ENCODE assay signal across 18 cellular contexts in the genomic region with DNA sequence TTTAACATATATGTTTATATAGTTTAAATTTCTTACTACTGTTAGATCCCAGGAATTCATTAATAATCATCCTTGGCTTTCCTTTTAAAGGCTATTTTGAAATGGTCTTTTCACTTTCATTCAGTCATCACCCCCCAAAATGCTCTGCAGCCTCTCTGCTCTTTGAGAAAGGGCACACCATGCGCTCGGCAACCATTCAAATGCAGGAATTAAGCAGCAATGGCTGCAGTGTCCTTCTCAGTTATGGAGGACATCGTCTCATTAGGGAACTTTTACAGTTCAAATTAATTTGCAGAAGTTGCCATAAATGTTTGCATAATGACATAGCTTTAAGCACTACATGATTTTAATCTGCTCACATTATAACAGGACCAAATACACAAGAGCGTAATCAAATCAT. TPM values are rescaled to one million over a fixed set of nuclear protein-coding genes. Genes with fewer than 3 reads are reported as not detected.
A peak's percentile ranks its signal among the peaks of the same experiment; 100 is the strongest.
DNase-seq lines count a peak whose midpoint lies in the region; ATAC-seq, FAIRE-seq and TF ChIP-seq lines count a peak whose summit lies in the region.
"Had no signal": no experiment of that assay in that cellular context is flagged by ENCODE, and none has a peak within 500 bp of the region (broad histone marks: within the 10 kb centered on the region; RNA-seq: fewer than 3 reads in every experiment).

No MANE protein-coding gene starts in this region.

- H3K36me3 Mint-ChIP-seq in activated T-cell treated with anti-CD3 and anti-CD28 coated beads, Interleukin-2, amount 50 U/mL, for 24 hours (ENCODE audit: low read depth), result peaks cover 95% of the 10 kb centered on the region
- H3K36me3 Mint-ChIP-seq in activated T-cell treated with anti-CD3 and anti-CD28 coated beads, Interleukin-2, amount 50 U/mL, for 72 hours (ENCODE audit: insufficient read depth in 2 of 2), result peaks cover 4 to 40% of the 10 kb centered on the region in 2 donors
- peaks cover 71% of the 10 kb centered on the region for H3K36me3 Mint-ChIP-seq in GM23338 (ENCODE audit: low read depth)

- H2BK120ac ChIP-seq in H1 (replicated peaks; ENCODE audit: low read depth, low read length), result no peak overlapping the region

- H3K18ac ChIP-seq in H1 (ENCODE audit: extremely low read depth, low read length), result no peak overlapping the region

- peaks cover 2% of the 10 kb centered on the region; the same call in 1 of the 2 replicates for H3K23me2 ChIP-seq in H1 (ENCODE audit: low read depth, low read length)

- POLR2A ChIA-PET in HEK293 (lab: Yijun Ruan, JAX), result no interaction called here
- POLR2A ChIA-PET in H1 (lab: Charles Lee; ENCODE audit: partially characterized antibody), result interaction anchor here (1.3 kb wide), 1 partner anchor 9 kb away, joined by 3 read pairs; no protein-coding TSS in a partner anchor

- 0 out of 2 replicates have a peak, but pooled peaks cover 2% of the 10 kb centered on the region for H3F3A ChIP-seq in GM23338 (replicated peaks; ENCODE audit: low read depth)

- H3K79me2 ChIP-seq in GM23338 (replicated peaks; ENCODE audit: insufficient read depth), result peaks cover 37% of the 10 kb centered on the region
- 0 out of 4 replicates have a peak, but pooled peaks cover 0 to 3% of the 10 kb centered on the region in 2 experiments for H3K79me2 ChIP-seq in H1 (ENCODE audit: control insufficient read depth in 1 of 2, insufficient read depth in 2 of 2, low read length in 2 of 2)

- H2AFZ ChIP-seq in GM23338 (no peak overlapping the region), H1 (ENCODE audit: low read length) (no peak overlapping the region)

- 71% methylated on average over 4 of the region's 4 CpGs; no CpG with 5 or more reads in 1 of the 2 experiments for WGBS in H1 (ENCODE audit: extremely low coverage in 1 of 2, insufficient coverage in 1 of 2, insufficient read length in 1 of 2, insufficient replicate concordance in 2 of 2, low coverage in 1 of 2, low lambda C conversion rate in 2 of 2, missing lambda C conversion rate in 1 of 2), 2 experiments

- no peak overlapping the region for H3K23ac ChIP-seq in H1 (ENCODE audit: insufficient read length)

- H3K27ac ChIP-seq in GM23338 (ENCODE audit: low read depth) (no peak overlapping the region), HEK293 (ENCODE audit: extremely low read depth, low read depth, low read length) (no peak overlapping the region), H1 (ENCODE audit: low read depth, low read length) (no peak overlapping the region)
- H3K27ac ChIP-seq: A549, C4-2B had no signal

- no peak for TF ChIP-seq RAD21 in H1 (IDR thresholded peaks at IDR 0.05 in 1 of 2, conservative IDR thresholded peaks at IDR 0.05 in 1 of 2; ENCODE audit: low read depth in 2 of 2, low read length in 2 of 2)

- H3K4me3 Mint-ChIP-seq in activated T-cell treated with anti-CD3 and anti-CD28 coated beads, Interleukin-2, amount 50 U/mL, for 24 hours, result no peak overlapping the region
- H3K4me3 Mint-ChIP-seq in activated T-cell treated with anti-CD3 and anti-CD28 coated beads, Interleukin-2, amount 50 U/mL, for 72 hours, result no peak overlapping the region
- H3K4me3 Mint-ChIP-seq in GM23338, result no peak overlapping the region; the same call in 2 of the 3 replicates
- H3K4me3 Mint-ChIP-seq: CD8-positive, alpha-beta T cell had no signal

- in situ Hi-C loops in G401 (cut with HindIII; ENCODE audit: low sequenced_read_pairs), result no loop called here

- no peak for DNase-seq in activated T-cell treated with anti-CD3 and anti-CD28 coated beads, Interleukin-2, amount 50 U/mL, for 24 hours
- no peak for DNase-seq in activated T-cell treated with anti-CD3 and anti-CD28 coated beads, Interleukin-2, amount 50 U/mL, for 72 hours
- no peak for DNase-seq in GM23338 (ENCODE audit: low spot score)
- DNase-seq in H1 (ENCODE audit: low read depth in 1 of 2, low spot score in 2 of 2), result no peak
- no peak for DNase-seq in D341Med (ENCODE audit: low spot score)
- no peak for DNase-seq in central memory CD4-positive, alpha-beta T cell
- no peak for DNase-seq in G401 (ENCODE audit: low spot score)
- DNase-seq: BE2C; CD8-positive, alpha-beta T cell; COR-L47; GF-D8 had no signal

- H2BK5ac ChIP-seq in H1 (ENCODE audit: low read depth, low read length), result no peak overlapping the region

- H4K20me1 ChIP-seq in GM23338 (replicated peaks; ENCODE audit: insufficient read depth) (peaks cover 34% of the 10 kb centered on the region), H1 (replicated peaks in 1 of 2; ENCODE audit: control insufficient read depth in 1 of 2, insufficient read depth in 2 of 2, low read length in 2 of 2) (peaks cover 7% of the 10 kb centered on the region in 2 experiments)

- H3K9ac ChIP-seq in H1 (replicated peaks in 1 of 4; ENCODE audit: extremely low read depth in 1 of 4, low read depth in 3 of 4, low read length in 3 of 4), result no peak overlapping the region

- no peak for TF ChIP-seq EP300 in H1 (IDR thresholded peaks at IDR 0.05; ENCODE audit: borderline replicate concordance in 1 of 2, low read depth in 2 of 2, low read length in 2 of 2)

- no peak overlapping the region for H4K5ac ChIP-seq in H1 (ENCODE audit: insufficient read length, low read depth, low read length)

- no peak overlapping the region for H3K14ac ChIP-seq in H1 (ENCODE audit: insufficient read length)

- peaks cover 3% of the 10 kb centered on the region; the same call in 1 of the 2 replicates for H3K79me1 ChIP-seq in H1 (ENCODE audit: low read depth, low read length)

- H3K27me3 Mint-ChIP-seq in activated T-cell treated with anti-CD3 and anti-CD28 coated beads, Interleukin-2, amount 50 U/mL, for 24 hours, result no peaks in the 10 kb centered on the region
- H3K27me3 Mint-ChIP-seq in activated T-cell treated with anti-CD3 and anti-CD28 coated beads, Interleukin-2, amount 50 U/mL, for 72 hours (ENCODE audit: low read depth), result no peaks in the 10 kb centered on the region
- H3K27me3 Mint-ChIP-seq in GM23338 (ENCODE audit: insufficient read depth, low read depth, poor library complexity), result peaks cover 28% of the 10 kb centered on the region

- H3K9me3 Mint-ChIP-seq in activated T-cell treated with anti-CD3 and anti-CD28 coated beads, Interleukin-2, amount 50 U/mL, for 24 hours, result no peaks in the 10 kb centered on the region
- H3K9me3 Mint-ChIP-seq in activated T-cell treated with anti-CD3 and anti-CD28 coated beads, Interleukin-2, amount 50 U/mL, for 72 hours, result no peaks in the 10 kb centered on the region
- H3K9me3 Mint-ChIP-seq in GM23338, result no peaks in the 10 kb centered on the region
- H3K9me3 Mint-ChIP-seq: CD8-positive, alpha-beta T cell had no signal

- H3K4me3 ChIP-seq in GM23338 (no peak overlapping the region), HEK293 (ENCODE audit: low read depth, low read length) (no peak overlapping the region), H1 (ENCODE audit: extremely low read depth in 1 of 4, insufficient read depth in 2 of 4, low read depth in 3 of 4, low read length in 4 of 4) (no peak overlapping the region)
- H3K4me3 ChIP-seq: A549 had no signal

- H3K27me3 ChIP-seq in GM23338 (ENCODE audit: insufficient read depth), result no peaks in the 10 kb centered on the region
- peaks cover 0 to 7% (median 2%) of the 10 kb centered on the region in 4 experiments; a peak in 2 of 7 replicates for H3K27me3 ChIP-seq in H1 (replicated peaks in 1 of 4; ENCODE audit: control insufficient read depth in 3 of 4, extremely low read depth in 1 of 4, insufficient read depth in 3 of 4, low read length in 3 of 4)
- H3K27me3 ChIP-seq: BE2C had no signal

- H3K4me1 Mint-ChIP-seq in activated T-cell treated with anti-CD3 and anti-CD28 coated beads, Interleukin-2, amount 50 U/mL, for 24 hours (ENCODE audit: low read depth), result peaks cover 68% of the 10 kb centered on the region
- H3K4me1 Mint-ChIP-seq in activated T-cell treated with anti-CD3 and anti-CD28 coated beads, Interleukin-2, amount 50 U/mL, for 72 hours (ENCODE audit: low read depth), result peaks cover 54% of the 10 kb centered on the region
- H3K4me1 Mint-ChIP-seq in GM23338, result peaks cover 30% of the 10 kb centered on the region

- H2BK15ac ChIP-seq in H1 (ENCODE audit: low read length), result no peak overlapping the region

- TF ChIP-seq POLR2A in H1 (IDR thresholded peaks at IDR 0.05; ENCODE audit: control extremely low read depth in 1 of 2, low read depth in 2 of 2, low read length in 2 of 2), result no peak

- no peak for ATAC-seq in activated T-cell treated with anti-CD3 and anti-CD28 coated beads, Interleukin-2, amount 50 U/mL, for 72 hours (replicated peaks in 1 of 2)
- ATAC-seq in GM23338, result peak; percentile 75
- ATAC-seq: A549; CD8-positive, alpha-beta T cell had no signal

- TF ChIP-seq CTCF in GM23338 (conservative IDR thresholded peaks at IDR 0.05; ENCODE audit: low read depth in 2 of 2) (no peak), HEK293 (tag by site-specific recombination; IDR thresholded peaks at IDR 0.05) (no peak), H1 (IDR thresholded peaks at IDR 0.05; ENCODE audit: control extremely low read depth in 1 of 3, insufficient read depth in 1 of 3, low read depth in 1 of 3, low read length in 3 of 3) (no peak)

- no peak overlapping the region for H3K56ac ChIP-seq in H1 (replicated peaks; ENCODE audit: insufficient read length, low read depth, low read length)

- no peak overlapping the region for H3K4ac ChIP-seq in H1 (replicated peaks; ENCODE audit: insufficient read length, low read depth, low read length)

- no peak overlapping the region for H4K8ac ChIP-seq in H1 (ENCODE audit: extremely low read depth, insufficient read depth, low read length)

- H3K27ac Mint-ChIP-seq in activated T-cell treated with anti-CD3 and anti-CD28 coated beads, Interleukin-2, amount 50 U/mL, for 24 hours, result peak overlapping the region; percentile 24
- H3K27ac Mint-ChIP-seq in activated T-cell treated with anti-CD3 and anti-CD28 coated beads, Interleukin-2, amount 50 U/mL, for 72 hours, result no peak overlapping the region
- H3K27ac Mint-ChIP-seq in GM23338, result no peak overlapping the region

- H3K4me1 ChIP-seq in GM23338 (ENCODE audit: insufficient read depth) (peaks cover 19% of the 10 kb centered on the region), HEK293 (ENCODE audit: control insufficient read depth, insufficient read depth, low read length) (0 out of 2 replicates have a peak, but pooled peaks cover 2% of the 10 kb centered on the region), H1 (replicated peaks in 1 of 4; ENCODE audit: control insufficient read depth in 3 of 4, insufficient read depth in 4 of 4, low read length in 3 of 4) (peaks cover 0 to 2% (median 0%) of the 10 kb centered on the region in 4 experiments; a peak in 3 of 7 replicates)

- H4K91ac ChIP-seq in H1 (replicated peaks; ENCODE audit: insufficient read length, low read length), result no peak overlapping the region

- no peaks in the 10 kb centered on the region for H3K9me3 ChIP-seq in HEK293 (ENCODE audit: control insufficient read depth, insufficient read depth, low read depth, low read length)
- H3K9me3 ChIP-seq in H1 (ENCODE audit: insufficient read depth in 2 of 2, low read depth in 1 of 2, low read length in 1 of 2), result no peaks in the 10 kb centered on the region
- H3K9me3 ChIP-seq: A549, BE2C had no signal

- CTCF ChIA-PET in HEK293 (lab: Yijun Ruan, JAX) (interaction anchor here (0.6 kb wide), 1 partner anchor 62 kb away, joined by 3 read pairs; no protein-coding TSS in a partner anchor), H1 (lab: Charles Lee; ENCODE audit: partially characterized antibody) (interaction anchor here (1.0 to 2.3 kb wide), 4 partner anchors 8 to 470 kb away, joined by 3 to 5 read pairs (median 4); no protein-coding TSS in a partner anchor)

- H2BK20ac ChIP-seq in H1 (ENCODE audit: low read length), result no peak overlapping the region

- H3K36me3 ChIP-seq in GM23338 (ENCODE audit: insufficient read depth) (peaks cover 33% of the 10 kb centered on the region), HEK293 (ENCODE audit: control insufficient read depth in 2 of 2, insufficient read depth in 1 of 2, low read length in 2 of 2) (peaks cover 7 to 79% of the 10 kb centered on the region in 2 experiments), H1 (ENCODE audit: control insufficient read depth in 2 of 4, insufficient read depth in 4 of 4, low read length in 3 of 4) (peaks cover 2 to 40% (median 15%) of the 10 kb centered on the region in 4 experiments; a peak in 6 of 8 replicates)

- H3K4me2 ChIP-seq in GM23338 (peak overlapping the region; percentile 20; the same call in 1 of the 2 replicates), H1 (ENCODE audit: insufficient read depth in 1 of 2, low read depth in 2 of 2, low read length in 2 of 2) (no peak overlapping the region)
- H3K4me2 ChIP-seq: A549 had no signal

- no peak overlapping the region for H2BK12ac ChIP-seq in H1 (ENCODE audit: low read depth, low read length)

- no peak overlapping the region for H2AK5ac ChIP-seq in H1 (ENCODE audit: low read depth, low read length)

- H3K9me2 ChIP-seq in GM23338 (ENCODE audit: insufficient read depth), result no peaks in the 10 kb centered on the region

- no peak for FAIRE-seq in H1 (lab: Jason Lieb, UNC)
- FAIRE-seq: A549, GM19239, H54 had no signal

RNA-seq across cellular contexts. Expression of a gene that starts 6.3 kb away (rescaled TPM):
- total RNA-seq in activated T-cell treated with anti-CD3 and anti-CD28 coated beads, Interleukin-2, amount 50 U/mL, for 72 hours, result not detected
- total RNA-seq in GM23338 (2014; rRNA removed; shearing (Covaris generic)), result not detected in 2 replicates
- not detected in 2 replicates for polyA plus RNA-seq in GM23338 (2016; fragmentation: Nextera tagmentation; extraction: Ambion mirVana)
- total RNA-seq in H1 (2021; fragmentation: NEBNext Ultra II Directional; extraction: Animal tissue kit (Norgen Biotek cat#: 25700)), result not detected in 2 replicates
- not detected in 2 replicates for polyA plus RNA-seq in H1 (2011; rRNA removed)
- 0.04 TPM for polyA plus RNA-seq in H1 (2011; cell fraction: cytosol; rRNA removed)
- polyA plus RNA-seq in H1 (2011; cell fraction: nucleus; rRNA removed), result 0.04 TPM
- polyA plus RNA-seq in H1 (2012, experiment 1 of 2), result 0.12 to 0.29 TPM (median 0.20 TPM) in 4 replicates
- not detected for polyA plus RNA-seq in H1 (2012, experiment 2 of 2)
- polyA plus RNA-seq in H1 (2013, experiment 1 of 2), result not detected
- polyA plus RNA-seq in H1 (2013, experiment 2 of 2), result not detected
- not detected in 2 replicates for polyA minus RNA-seq in H1 (2011; rRNA and poly(A)+ RNA removed)
- not detected for polyA minus RNA-seq in H1 (2011; cell fraction: cytosol; rRNA and poly(A)+ RNA removed)
- not detected for polyA minus RNA-seq in H1 (2011; cell fraction: nucleus; rRNA and poly(A)+ RNA removed)
- total RNA-seq in G401 (2014; rRNA removed; shearing (Covaris generic)), result not detected in 2 replicates
- total RNA-seq: CD8-positive, alpha-beta T cell; HT1080 had no signal
- polyA plus RNA-seq: AG04450 had no signal

RNA-seq across cellular contexts. Expression of a gene that starts 6.6 kb away (rescaled TPM):
- 10 to 100 TPM; 55.7 to 56.4 TPM for total RNA-seq in activated T-cell treated with anti-CD3 and anti-CD28 coated beads, Interleukin-2, amount 50 U/mL, for 72 hours
- 8.5 and 12.9 TPM in 2 replicates for total RNA-seq in GM23338 (2014; rRNA removed; shearing (Covaris generic))
- polyA plus RNA-seq in GM23338 (2016; fragmentation: Nextera tagmentation; extraction: Ambion mirVana), result 211 and 233 TPM in 2 replicates
- total RNA-seq in H1 (2021; fragmentation: NEBNext Ultra II Directional; extraction: Animal tissue kit (Norgen Biotek cat#: 25700)), result 45.5 and 47.8 TPM in 2 replicates
- polyA plus RNA-seq in H1 (2011; rRNA removed), result 12.1 and 15.7 TPM in 2 replicates
- 23.4 TPM for polyA plus RNA-seq in H1 (2011; cell fraction: cytosol; rRNA removed)
- 9.1 TPM for polyA plus RNA-seq in H1 (2011; cell fraction: nucleus; rRNA removed)
- 44.3 to 62.7 TPM (median 56.7 TPM) in 4 replicates for polyA plus RNA-seq in H1 (2012, experiment 1 of 2)
- polyA plus RNA-seq in H1 (2012, experiment 2 of 2), result 7.3 TPM
- 55.2 TPM for polyA plus RNA-seq in H1 (2013, experiment 1 of 2)
- polyA plus RNA-seq in H1 (2013, experiment 2 of 2), result 53.9 TPM
- 3.9 and 4.2 TPM in 2 replicates for polyA minus RNA-seq in H1 (2011; rRNA and poly(A)+ RNA removed)
- polyA minus RNA-seq in H1 (2011; cell fraction: cytosol; rRNA and poly(A)+ RNA removed), result 12.0 TPM
- polyA minus RNA-seq in H1 (2011; cell fraction: nucleus; rRNA and poly(A)+ RNA removed), result 14.7 TPM
- total RNA-seq in G401 (2014; rRNA removed; shearing (Covaris generic)), result 35.4 and 51.3 TPM in 2 replicates

RNA-seq across cellular contexts. Expression of a gene that starts 17.1 kb away (rescaled TPM):
- total RNA-seq in activated T-cell treated with anti-CD3 and anti-CD28 coated beads, Interleukin-2, amount 50 U/mL, for 72 hours, result 100 to 1,000 TPM; 168 to 181 TPM
- total RNA-seq in GM23338 (2014; rRNA removed; shearing (Covaris generic)), result 43.6 and 47.4 TPM in 2 replicates
- polyA plus RNA-seq in GM23338 (2016; fragmentation: Nextera tagmentation; extraction: Ambion mirVana) (33.4 and 42.7 TPM in 2 replicates), H1 (2011; rRNA removed) (4.6 and 8.1 TPM in 2 replicates)
- 43.2 and 50.5 TPM in 2 replicates for total RNA-seq in H1 (2021; fragmentation: NEBNext Ultra II Directional; extraction: Animal tissue kit (Norgen Biotek cat#: 25700))
- 11.6 TPM for polyA plus RNA-seq in H1 (2011; cell fraction: cytosol; rRNA removed)
- polyA plus RNA-seq in H1 (2011; cell fraction: nucleus; rRNA removed), result 30.8 TPM
- polyA plus RNA-seq in H1 (2012, experiment 1 of 2), result 12.4 to 17.0 TPM (median 14.1 TPM) in 4 replicates
- 1.3 TPM for polyA plus RNA-seq in H1 (2012, experiment 2 of 2)
- polyA plus RNA-seq in H1 (2013, experiment 1 of 2), result 15.5 TPM
- polyA plus RNA-seq in H1 (2013, experiment 2 of 2), result 14.8 TPM
- 28.0 and 28.8 TPM in 2 replicates for polyA minus RNA-seq in H1 (2011; rRNA and poly(A)+ RNA removed)
- 21.1 TPM for polyA minus RNA-seq in H1 (2011; cell fraction: cytosol; rRNA and poly(A)+ RNA removed)
- polyA minus RNA-seq in H1 (2011; cell fraction: nucleus; rRNA and poly(A)+ RNA removed), result 16.9 TPM
- 49.6 and 76.2 TPM in 2 replicates for total RNA-seq in G401 (2014; rRNA removed; shearing (Covaris generic))

RNA-seq across cellular contexts. Expression of a gene that starts 18.5 kb away (rescaled TPM):
- total RNA-seq in activated T-cell treated with anti-CD3 and anti-CD28 coated beads, Interleukin-2, amount 50 U/mL, for 72 hours, result 10 to 100 TPM; 44.5 to 51.6 TPM
- total RNA-seq in GM23338 (2014; rRNA removed; shearing (Covaris generic)), result 41.4 and 47.7 TPM in 2 replicates
- 0.58 and 0.63 TPM in 2 replicates for polyA plus RNA-seq in GM23338 (2016; fragmentation: Nextera tagmentation; extraction: Ambion mirVana)
- total RNA-seq in H1 (2021; fragmentation: NEBNext Ultra II Directional; extraction: Animal tissue kit (Norgen Biotek cat#: 25700)), result 32.3 and 32.8 TPM in 2 replicates
- polyA plus RNA-seq in H1 (2011; rRNA removed), result 34.0 and 37.3 TPM in 2 replicates
- polyA plus RNA-seq in H1 (2011; cell fraction: cytosol; rRNA removed), result 40.6 TPM
- polyA plus RNA-seq in H1 (2011; cell fraction: nucleus; rRNA removed), result 20.6 TPM
- 28.5 to 44.8 TPM (median 40.1 TPM) in 4 replicates for polyA plus RNA-seq in H1 (2012, experiment 1 of 2)
- 14.9 TPM for polyA plus RNA-seq in H1 (2012, experiment 2 of 2)
- 22.7 TPM for polyA plus RNA-seq in H1 (2013, experiment 1 of 2)
- polyA plus RNA-seq in H1 (2013, experiment 2 of 2), result 28.3 TPM
- polyA minus RNA-seq in H1 (2011; rRNA and poly(A)+ RNA removed), result 18.3 and 24.6 TPM in 2 replicates
- 11.0 TPM for polyA minus RNA-seq in H1 (2011; cell fraction: cytosol; rRNA and poly(A)+ RNA removed)
- polyA minus RNA-seq in H1 (2011; cell fraction: nucleus; rRNA and poly(A)+ RNA removed), result 18.3 TPM
- not detected in 2 replicates for total RNA-seq in G401 (2014; rRNA removed; shearing (Covaris generic))

RNA-seq across cellular contexts. Expression of a gene that starts 44.5 kb away (rescaled TPM):
- total RNA-seq in activated T-cell treated with anti-CD3 and anti-CD28 coated beads, Interleukin-2, amount 50 U/mL, for 72 hours, result 10 to 100 TPM; 66.2 to 67.5 TPM
- total RNA-seq in GM23338 (2014; rRNA removed; shearing (Covaris generic)), result 67.0 and 75.8 TPM in 2 replicates
- polyA plus RNA-seq in GM23338 (2016; fragmentation: Nextera tagmentation; extraction: Ambion mirVana) (52.1 and 52.9 TPM in 2 replicates), H1 (2011; rRNA removed) (35.5 and 35.8 TPM in 2 replicates)
- total RNA-seq in H1 (2021; fragmentation: NEBNext Ultra II Directional; extraction: Animal tissue kit (Norgen Biotek cat#: 25700)), result 56.3 and 59.6 TPM in 2 replicates
- polyA plus RNA-seq in H1 (2011; cell fraction: cytosol; rRNA removed), result 60.1 TPM
- 127 TPM for polyA plus RNA-seq in H1 (2011; cell fraction: nucleus; rRNA removed)
- polyA plus RNA-seq in H1 (2012, experiment 1 of 2), result 49.6 to 60.5 TPM (median 53.9 TPM) in 4 replicates
- polyA plus RNA-seq in H1 (2012, experiment 2 of 2), result 33.3 TPM
- polyA plus RNA-seq in H1 (2013, experiment 1 of 2), result 38.1 TPM
- polyA plus RNA-seq in H1 (2013, experiment 2 of 2), result 35.7 TPM
- 71.8 and 76.0 TPM in 2 replicates for polyA minus RNA-seq in H1 (2011; rRNA and poly(A)+ RNA removed)
- polyA minus RNA-seq in H1 (2011; cell fraction: cytosol; rRNA and poly(A)+ RNA removed), result 27.4 TPM
- 45.8 TPM for polyA minus RNA-seq in H1 (2011; cell fraction: nucleus; rRNA and poly(A)+ RNA removed)
- 58.0 and 58.9 TPM in 2 replicates for total RNA-seq in G401 (2014; rRNA removed; shearing (Covaris generic))
